ENCODE assay signal across 1 cellular context in the genomic region with DNA sequence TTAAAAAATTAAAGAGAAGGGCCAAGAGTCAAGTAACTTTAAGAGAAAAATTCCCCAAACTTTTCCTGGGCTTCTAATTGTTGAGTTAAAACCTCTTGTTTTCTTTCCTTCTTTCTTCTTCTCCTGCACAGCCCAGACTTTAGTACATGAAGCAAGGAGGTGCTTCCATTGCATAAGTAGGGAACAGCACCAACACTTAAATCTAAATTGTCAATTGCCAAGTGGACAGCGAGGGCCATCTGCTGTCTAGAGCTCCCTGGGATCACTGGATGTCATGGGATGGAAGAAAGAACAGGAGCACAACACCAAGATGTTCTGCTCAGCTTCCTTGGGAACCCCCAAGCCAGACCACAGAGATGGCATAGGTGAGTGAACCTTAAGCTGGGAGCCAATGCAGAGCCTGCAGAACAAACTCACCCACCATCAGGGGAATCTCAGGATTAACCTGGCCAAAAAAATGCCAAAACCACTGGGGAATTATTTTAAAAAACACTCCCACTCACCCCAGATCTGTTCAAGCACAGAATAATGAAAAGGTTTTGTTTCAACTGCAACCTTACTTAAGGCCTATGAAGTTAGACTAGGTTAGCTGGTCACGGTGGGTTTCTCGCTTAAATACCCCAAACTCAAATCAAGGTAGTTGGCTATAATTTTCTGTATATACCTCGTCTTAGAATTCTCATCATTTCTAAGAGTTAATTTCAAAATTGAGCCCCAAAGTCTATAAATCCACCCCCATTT.
TF ChIP-seq lines count a peak whose summit lies in the region.

No MANE protein-coding gene starts in this region.

TF ChIP-seq in K562, 482 proteins besides CTCF, POLR2A, EP300 and RAD21 (continued from another document):
- TF ChIP-seq PATZ1 (CRISPR knock-in tag; IDR thresholded peaks at IDR 0.05; ENCODE audit: borderline replicate concordance): 0 out of 2 replicates have a peak, but pooled peaks have one; percentile 41
- peak; percentile 81; the same call in 1 of the 2 replicates for TF ChIP-seq NFRKB (IDR thresholded peaks at IDR 0.05; ENCODE audit: low read depth)
- no peak for TF ChIP-seq NR2C1 (IDR thresholded peaks at IDR 0.05)
- peak; percentile 36; the same call in 1 of the 2 replicates for TF ChIP-seq NR2C1 (tag; IDR thresholded peaks at IDR 0.05)
- TF ChIP-seq DACH1 (IDR thresholded peaks at IDR 0.05; ENCODE audit: partially characterized antibody): no peak
- no peak for TF ChIP-seq PBX2 (CRISPR knock-in tag; IDR thresholded peaks at IDR 0.05; ENCODE audit: low read depth)
- TF ChIP-seq PBX2 (tag; conservative IDR thresholded peaks at IDR 0.05; ENCODE audit: low read depth): no peak
- TF ChIP-seq ZFX (CRISPR knock-in tag; IDR thresholded peaks at IDR 0.05): peak; percentile 29; the same call in 1 of the 2 replicates
- TF ChIP-seq BRF1 (IDR thresholded peaks at IDR 0.05; ENCODE audit: borderline replicate concordance, extremely low read depth, insufficient read length): no peak
- TF ChIP-seq ZBTB9 (CRISPR knock-in tag; IDR thresholded peaks at IDR 0.05): 0 out of 2 replicates have a peak, but pooled peaks have one; percentile 29
- TF ChIP-seq ZNF232 (CRISPR knock-in tag; IDR thresholded peaks at IDR 0.05): no peak
- TF ChIP-seq RAD51 (IDR thresholded peaks at IDR 0.05; ENCODE audit: borderline replicate concordance, low read depth): no peak
- no peak for TF ChIP-seq SRSF1 (IDR thresholded peaks at IDR 0.05; ENCODE audit: low read depth, low read length)
- no peak for TF ChIP-seq ZNF143 (CRISPR knock-in tag; IDR thresholded peaks at IDR 0.05)
- TF ChIP-seq MEIS2 (IDR thresholded peaks at IDR 0.05; ENCODE audit: partially characterized antibody): no peak
- no peak for TF ChIP-seq MYBL2 (IDR thresholded peaks at IDR 0.05; ENCODE audit: low read depth)
- no peak for TF ChIP-seq MYBL2 (CRISPR knock-in tag; IDR thresholded peaks at IDR 0.05; ENCODE audit: borderline replicate concordance)
- TF ChIP-seq SIN3B (IDR thresholded peaks at IDR 0.05; ENCODE audit: low read depth): 0 out of 2 replicates have a peak, but pooled peaks have one; percentile 24
- no peak for TF ChIP-seq ZNF609 (CRISPR knock-in tag; IDR thresholded peaks at IDR 0.05; ENCODE audit: borderline replicate concordance)
- TF ChIP-seq RCOR1 (IDR thresholded peaks at IDR 0.05; ENCODE audit: borderline replicate concordance in 1 of 2, low read depth in 2 of 2, low read length in 2 of 2): peak in 1 of 2 experiments; percentile 39; a peak in 1 of 4 replicates
- no peak for TF ChIP-seq NRF1 (conservative IDR thresholded peaks at IDR 0.05 in 1 of 2, IDR thresholded peaks at IDR 0.05 in 1 of 2)
- TF ChIP-seq CBFA2T2 (conservative IDR thresholded peaks at IDR 0.05): no peak
- no peak for TF ChIP-seq BCOR (IDR thresholded peaks at IDR 0.05)
- TF ChIP-seq JUND (IDR thresholded peaks at IDR 0.05; ENCODE audit: borderline replicate concordance, low read depth, low read length): peak; percentile 24; the same call in 1 of the 2 replicates
- no peak for TF ChIP-seq JUND (tag; IDR thresholded peaks at IDR 0.05; ENCODE audit: borderline replicate concordance, low read depth, low read length)
- 0 out of 2 replicates have a peak, but pooled peaks have one; percentile 37 for TF ChIP-seq NFXL1 (CRISPR knock-in tag; IDR thresholded peaks at IDR 0.05)
- TF ChIP-seq USF1 (CRISPR knock-in tag; IDR thresholded peaks at IDR 0.05): no peak
- TF ChIP-seq, protein P1, sequence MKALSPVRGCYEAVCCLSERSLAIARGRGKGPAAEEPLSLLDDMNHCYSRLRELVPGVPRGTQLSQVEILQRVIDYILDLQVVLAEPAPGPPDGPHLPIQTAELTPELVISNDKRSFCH (CRISPR knock-in tag; IDR thresholded peaks at IDR 0.05): no peak
- TF ChIP-seq, protein P1 (tag; IDR thresholded peaks at IDR 0.05): peak; percentile 7; the same call in 1 of the 2 replicates
- no peak for TF ChIP-seq NR2F6 (CRISPR knock-in tag; IDR thresholded peaks at IDR 0.05)
- no peak for TF ChIP-seq NONO (IDR thresholded peaks at IDR 0.05; ENCODE audit: low read depth in 2 of 2, low read length in 1 of 2)
- TF ChIP-seq, protein P2, sequence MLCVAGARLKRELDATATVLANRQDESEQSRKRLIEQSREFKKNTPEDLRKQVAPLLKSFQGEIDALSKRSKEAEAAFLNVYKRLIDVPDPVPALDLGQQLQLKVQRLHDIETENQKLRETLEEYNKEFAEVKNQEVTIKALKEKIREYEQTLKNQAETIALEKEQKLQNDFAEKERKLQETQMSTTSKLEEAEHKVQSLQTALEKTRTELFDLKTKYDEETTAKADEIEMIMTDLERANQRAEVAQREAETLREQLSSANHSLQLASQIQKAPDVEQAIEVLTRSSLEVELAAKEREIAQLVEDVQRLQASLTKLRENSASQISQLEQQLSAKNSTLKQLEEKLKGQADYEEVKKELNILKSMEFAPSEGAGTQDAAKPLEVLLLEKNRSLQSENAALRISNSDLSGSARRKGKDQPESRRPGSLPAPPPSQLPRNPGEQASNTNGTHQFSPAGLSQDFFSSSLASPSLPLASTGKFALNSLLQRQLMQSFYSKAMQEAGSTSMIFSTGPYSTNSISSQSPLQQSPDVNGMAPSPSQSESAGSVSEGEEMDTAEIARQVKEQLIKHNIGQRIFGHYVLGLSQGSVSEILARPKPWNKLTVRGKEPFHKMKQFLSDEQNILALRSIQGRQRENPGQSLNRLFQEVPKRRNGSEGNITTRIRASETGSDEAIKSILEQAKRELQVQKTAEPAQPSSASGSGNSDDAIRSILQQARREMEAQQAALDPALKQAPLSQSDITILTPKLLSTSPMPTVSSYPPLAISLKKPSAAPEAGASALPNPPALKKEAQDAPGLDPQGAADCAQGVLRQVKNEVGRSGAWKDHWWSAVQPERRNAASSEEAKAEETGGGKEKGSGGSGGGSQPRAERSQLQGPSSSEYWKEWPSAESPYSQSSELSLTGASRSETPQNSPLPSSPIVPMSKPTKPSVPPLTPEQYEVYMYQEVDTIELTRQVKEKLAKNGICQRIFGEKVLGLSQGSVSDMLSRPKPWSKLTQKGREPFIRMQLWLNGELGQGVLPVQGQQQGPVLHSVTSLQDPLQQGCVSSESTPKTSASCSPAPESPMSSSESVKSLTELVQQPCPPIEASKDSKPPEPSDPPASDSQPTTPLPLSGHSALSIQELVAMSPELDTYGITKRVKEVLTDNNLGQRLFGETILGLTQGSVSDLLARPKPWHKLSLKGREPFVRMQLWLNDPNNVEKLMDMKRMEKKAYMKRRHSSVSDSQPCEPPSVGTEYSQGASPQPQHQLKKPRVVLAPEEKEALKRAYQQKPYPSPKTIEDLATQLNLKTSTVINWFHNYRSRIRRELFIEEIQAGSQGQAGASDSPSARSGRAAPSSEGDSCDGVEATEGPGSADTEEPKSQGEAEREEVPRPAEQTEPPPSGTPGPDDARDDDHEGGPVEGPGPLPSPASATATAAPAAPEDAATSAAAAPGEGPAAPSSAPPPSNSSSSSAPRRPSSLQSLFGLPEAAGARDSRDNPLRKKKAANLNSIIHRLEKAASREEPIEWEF (CRISPR knock-in tag; IDR thresholded peaks at IDR 0.05): 0 out of 2 replicates have a peak, but pooled peaks have one; percentile 27
- peak; percentile 68; the same call in 1 of the 2 replicates for TF ChIP-seq ZNF766 (CRISPR knock-in tag; conservative IDR thresholded peaks at IDR 0.05)
